Comparison of ENCODE assay signal across 8 cellular contexts in the genomic region with DNA sequence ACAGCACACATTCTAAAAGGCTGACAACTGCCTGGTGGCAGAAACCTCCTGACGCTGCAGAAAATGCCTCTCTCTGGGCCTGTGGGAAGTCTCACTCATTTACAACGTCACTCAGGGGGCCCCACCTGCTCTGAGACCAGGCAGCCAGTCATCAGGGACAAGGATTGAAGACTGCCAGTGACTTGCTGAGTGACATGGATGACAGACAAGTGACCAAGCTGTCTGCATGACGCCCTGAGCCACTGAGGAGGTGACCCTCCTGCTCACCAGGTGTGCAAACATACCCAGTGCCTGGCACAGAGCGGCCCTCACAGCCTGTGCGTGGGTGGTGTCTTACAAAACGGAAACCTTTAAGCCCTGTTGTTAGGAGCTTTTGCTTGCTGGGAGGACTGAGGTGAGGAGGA.
DNase-seq lines count a peak whose midpoint lies in the region; ATAC-seq, FAIRE-seq and TF ChIP-seq lines count a peak whose summit lies in the region.

No MANE protein-coding gene starts in this region.

- H4K20me1 ChIP-seq in HepG2 (ENCODE audit: insufficient read depth, low read length) (peaks cover 6% of the 10 kb centered on the region; the same call in 1 of the 2 replicates), neural progenitor cell (ENCODE audit: low read depth) (no peaks in the 10 kb centered on the region)

- intact Hi-C loops in HepG2 (cut with micrococcal nuclease; ENCODE audit: unreplicated experiment), result no loop called here

- POLR2A ChIA-PET in HepG2 (lab: Yijun Ruan, JAX), result no interaction called here

- peak overlapping the region; percentile 87 to 96 (median 90) for H3K27ac Mint-ChIP-seq in CD4-positive, CD25-positive, alpha-beta regulatory T cell
- no peak overlapping the region for H3K27ac Mint-ChIP-seq in glutamatergic neuron (ENCODE audit: unreplicated experiment)
- no peak overlapping the region for H3K27ac Mint-ChIP-seq in neural progenitor cell

- H3K79me2 ChIP-seq in HepG2 (ENCODE audit: insufficient read depth, low read length), result no peaks in the 10 kb centered on the region
- no peaks in the 10 kb centered on the region for H3K79me2 ChIP-seq in neural progenitor cell (ENCODE audit: low read depth)

- FAIRE-seq in HepG2 (lab: Jason Lieb, UNC), result no peak

- H3K9me3 Mint-ChIP-seq in CD4-positive, CD25-positive, alpha-beta regulatory T cell, result peaks cover 0 to 2% (median 0%) of the 10 kb centered on the region in 7 donors
- H3K9me3 Mint-ChIP-seq in glutamatergic neuron (ENCODE audit: unreplicated experiment) (peaks cover 5% of the 10 kb centered on the region), neural progenitor cell (no peaks in the 10 kb centered on the region)

- H3K4me2 ChIP-seq in HepG2 (ENCODE audit: low read depth, low read length), result no peak overlapping the region
- H3K4me2 ChIP-seq in neural progenitor cell, result no peak overlapping the region

- TF ChIP-seq POLR2A in HepG2 (IDR thresholded peaks at IDR 0.05; ENCODE audit: insufficient read depth in 1 of 2, low read depth in 2 of 2, low read length in 2 of 2), result no peak

- DNase-seq in CD4-positive, CD25-positive, alpha-beta regulatory T cell, result peak in 2 of 3 donors; percentile 40 to 80
- DNase-seq in activated CD4-positive, alpha-beta T cell treated with anti-CD3 and anti-CD28 coated beads, Interleukin-2, amount 50 U/mL, for 48 hours, result peak; percentile 55 to 67
- DNase-seq in HepG2 (ENCODE audit: low spot score) (no peak), glutamatergic neuron (no peak), HuH-7.5 (ENCODE audit: low spot score) (no peak), neural progenitor cell (ENCODE audit: low spot score) (no peak)

- H3K9me3 ChIP-seq in CD4-positive, CD25-positive, alpha-beta regulatory T cell (ENCODE audit: control insufficient read depth in 2 of 2, low read length in 2 of 2), result no peaks in the 10 kb centered on the region
- H3K9me3 ChIP-seq in HepG2 (ENCODE audit: low read length) (no peaks in the 10 kb centered on the region), neural progenitor cell (ENCODE audit: low read depth) (no peaks in the 10 kb centered on the region)

- H2AFZ ChIP-seq in HepG2 (ENCODE audit: low read length), result no peak overlapping the region
- H2AFZ ChIP-seq in neural progenitor cell (replicated peaks), result no peak overlapping the region

- H3K4me3 Mint-ChIP-seq in CD4-positive, CD25-positive, alpha-beta regulatory T cell, result peak overlapping the region; percentile 19 to 69 (median 53)
- H3K4me3 Mint-ChIP-seq in glutamatergic neuron (ENCODE audit: unreplicated experiment) (no peak overlapping the region), neural progenitor cell (no peak overlapping the region)

- peaks cover 5% of the 10 kb centered on the region for H3K36me3 Mint-ChIP-seq in CD4-positive, CD25-positive, alpha-beta regulatory T cell
- H3K36me3 Mint-ChIP-seq in glutamatergic neuron (ENCODE audit: unreplicated experiment), result no peaks in the 10 kb centered on the region
- H3K36me3 Mint-ChIP-seq in neural progenitor cell, result no peaks in the 10 kb centered on the region

- CTCF ChIA-PET in HepG2 (lab: Yijun Ruan, JAX; ENCODE audit: low intra/inter-chr PET ratio, low total read pairs), result no interaction called here

- WGBS in HepG2 (ENCODE audit: low lambda C conversion rate), result 9% methylated on average over 6 of the region's 6 CpGs

- H3K9ac ChIP-seq in HepG2 (ENCODE audit: insufficient read depth, low read depth, low read length) (no peak overlapping the region), neural progenitor cell (no peak overlapping the region)

- no peaks in the 10 kb centered on the region for H3K27me3 Mint-ChIP-seq in CD4-positive, CD25-positive, alpha-beta regulatory T cell
- H3K27me3 Mint-ChIP-seq in glutamatergic neuron (ENCODE audit: unreplicated experiment) (no peaks in the 10 kb centered on the region), neural progenitor cell (ENCODE audit: insufficient read depth, low read depth) (peaks cover 17% of the 10 kb centered on the region)

- peak overlapping the region; percentile 61 for H3K4me3 ChIP-seq in CD4-positive, CD25-positive, alpha-beta regulatory T cell (ENCODE audit: low read depth, low read length)
- H3K4me3 ChIP-seq in HepG2 (replicated peaks in 1 of 3; ENCODE audit: insufficient read depth in 1 of 3, low read depth in 2 of 3, low read length in 3 of 3) (no peak overlapping the region), neural progenitor cell (no peak overlapping the region)

- H3K27me3 ChIP-seq in CD4-positive, CD25-positive, alpha-beta regulatory T cell (ENCODE audit: control insufficient read depth, insufficient read depth, low read length), result no peaks in the 10 kb centered on the region
- H3K27me3 ChIP-seq in HepG2 (ENCODE audit: control insufficient read depth in 1 of 2, insufficient read depth in 2 of 2, low read length in 2 of 2) (peaks cover 2% of the 10 kb centered on the region in 2 experiments; a peak in 2 of 5 replicates), neural progenitor cell (no peaks in the 10 kb centered on the region)

- TF ChIP-seq EP300 in HepG2 (IDR thresholded peaks at IDR 0.05; ENCODE audit: low read depth in 2 of 2, low read length in 2 of 2) (no peak), HepG2 (CRISPR knock-in tag; IDR thresholded peaks at IDR 0.05; ENCODE audit: borderline replicate concordance) (no peak)

- no TSS peak for BruUV-seq in HepG2 (replicated peaks; lab: Mats Ljungman, UMichigan)

- H3K4me1 ChIP-seq in CD4-positive, CD25-positive, alpha-beta regulatory T cell (ENCODE audit: control insufficient read depth, insufficient read depth, low read length, poor library complexity, severe bottlenecking), result peaks cover 27% of the 10 kb centered on the region
- H3K4me1 ChIP-seq in HepG2 (ENCODE audit: insufficient read depth, low read length) (no peaks in the 10 kb centered on the region), neural progenitor cell (peaks cover 6% of the 10 kb centered on the region)

- H3K27ac ChIP-seq in CD4-positive, CD25-positive, alpha-beta regulatory T cell (ENCODE audit: insufficient read depth, low read length, poor library complexity, severe bottlenecking), result peak overlapping the region; percentile 74
- no peak overlapping the region for H3K27ac ChIP-seq in HepG2 (ENCODE audit: extremely low read length, insufficient read depth, low read length)
- no peak overlapping the region for H3K27ac ChIP-seq in neural progenitor cell

- in situ Hi-C loops in HepG2 (cut with HindIII; ENCODE audit: extremely low pct_ligation_motif_present, low pct_unique_long_range_greater_than_20kb), result no loop called here

- ATAC-seq in CD4-positive, CD25-positive, alpha-beta regulatory T cell (ENCODE audit: low read depth in 2 of 2), result peak; percentile 62 to 63
- peak; percentile 69 for ATAC-seq in HG03442 (IDR thresholded peaks at IDR 0.05; ENCODE audit: unreplicated experiment)
- peak; percentile 38 for ATAC-seq in HepG2
- ATAC-seq in HG03460 (IDR thresholded peaks at IDR 0.05; ENCODE audit: unreplicated experiment), result no peak

- TF ChIP-seq CTCF in HepG2 (CRISPR knock-in tag; IDR thresholded peaks at IDR 0.05), result no peak
- TF ChIP-seq CTCF in glutamatergic neuron (IDR thresholded peaks at IDR 0.05; ENCODE audit: partially characterized antibody, unreplicated experiment), result no peak
- no peak for TF ChIP-seq CTCF in neural progenitor cell (IDR thresholded peaks at IDR 0.05)

- no peaks in the 10 kb centered on the region for H3K36me3 ChIP-seq in CD4-positive, CD25-positive, alpha-beta regulatory T cell (ENCODE audit: control insufficient read depth, insufficient read depth, low read length)
- H3K36me3 ChIP-seq in HepG2 (replicated peaks in 1 of 2; ENCODE audit: control insufficient read depth in 1 of 2, insufficient read depth in 2 of 2, low read length in 2 of 2), result no peaks in the 10 kb centered on the region
- H3K36me3 ChIP-seq in neural progenitor cell, result no peaks in the 10 kb centered on the region

- H3K4me1 Mint-ChIP-seq in CD4-positive, CD25-positive, alpha-beta regulatory T cell, result peaks cover 7 to 60% (median 41%) of the 10 kb centered on the region in 4 donors
- H3K4me1 Mint-ChIP-seq in glutamatergic neuron (ENCODE audit: low read depth, unreplicated experiment), result no peaks in the 10 kb centered on the region
- H3K4me1 Mint-ChIP-seq in neural progenitor cell, result peaks cover 28% of the 10 kb centered on the region

- no peaks in the 10 kb centered on the region for H3F3A ChIP-seq in neural progenitor cell (ENCODE audit: low read depth)

- no peak for TF ChIP-seq RAD21 in HepG2 (CRISPR knock-in tag; IDR thresholded peaks at IDR 0.05)

TF ChIP-seq in HepG2, 621 proteins besides CTCF, POLR2A, EP300 and RAD21:
- TF ChIP-seq ZNF451 (CRISPR knock-in tag; IDR thresholded peaks at IDR 0.05) (no peak), MAFK (conservative IDR thresholded peaks at IDR 0.05 in 1 of 2, IDR thresholded peaks at IDR 0.05 in 1 of 2; ENCODE audit: low read length in 2 of 2) (0 out of 4 replicates have a peak, but pooled peaks of 1 of the 2 experiments have one; percentile 34), CREB1 (IDR thresholded peaks at IDR 0.05) (peak; percentile 70), CREB1 (CRISPR knock-in tag; IDR thresholded peaks at IDR 0.05) (no peak), MAFF (IDR thresholded peaks at IDR 0.05; ENCODE audit: low read depth, low read length) (0 out of 2 replicates have a peak, but pooled peaks have one; percentile 18)
- TF ChIP-seq, protein P1, sequence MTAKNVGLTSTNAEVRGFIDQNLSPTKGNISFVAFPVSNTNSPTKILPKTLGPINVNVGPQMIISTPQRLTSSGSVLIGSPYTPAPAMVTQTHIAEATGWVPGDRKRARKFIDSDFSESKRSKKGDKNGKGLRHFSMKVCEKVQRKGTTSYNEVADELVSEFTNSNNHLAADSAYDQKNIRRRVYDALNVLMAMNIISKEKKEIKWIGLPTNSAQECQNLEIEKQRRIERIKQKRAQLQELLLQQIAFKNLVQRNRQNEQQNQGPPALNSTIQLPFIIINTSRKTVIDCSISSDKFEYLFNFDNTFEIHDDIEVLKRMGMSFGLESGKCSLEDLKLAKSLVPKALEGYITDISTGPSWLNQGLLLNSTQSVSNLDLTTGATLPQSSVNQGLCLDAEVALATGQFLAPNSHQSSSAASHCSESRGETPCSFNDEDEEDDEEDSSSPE (CRISPR knock-in tag; IDR thresholded peaks at IDR 0.05), result no peak

Comparison
In these comparisons a context has a peak if more than half of its experiments do, and no peak if none do; other contexts are left out.
1. DNase-seq: peak in CD4-positive, CD25-positive, alpha-beta regulatory T cell (2 of 3) and activated CD4-positive, alpha-beta T cell treated with anti-CD3 and anti-CD28 coated beads, Interleukin-2, amount 50 U/mL, for 48 hours (2 of 2); none in HepG2 (single experiment), glutamatergic neuron (single experiment), HuH-7.5 (single experiment) and neural progenitor cell (single experiment).
2. H3K27ac Mint-ChIP-seq: peak in CD4-positive, CD25-positive, alpha-beta regulatory T cell (3 of 3); none in glutamatergic neuron (single experiment) and neural progenitor cell (single experiment).
3. H3K4me3 Mint-ChIP-seq: peak in CD4-positive, CD25-positive, alpha-beta regulatory T cell (4 of 4); none in glutamatergic neuron (single experiment) and neural progenitor cell (single experiment).